ENCODE assay signal across 20 cellular contexts in the genomic region with DNA sequence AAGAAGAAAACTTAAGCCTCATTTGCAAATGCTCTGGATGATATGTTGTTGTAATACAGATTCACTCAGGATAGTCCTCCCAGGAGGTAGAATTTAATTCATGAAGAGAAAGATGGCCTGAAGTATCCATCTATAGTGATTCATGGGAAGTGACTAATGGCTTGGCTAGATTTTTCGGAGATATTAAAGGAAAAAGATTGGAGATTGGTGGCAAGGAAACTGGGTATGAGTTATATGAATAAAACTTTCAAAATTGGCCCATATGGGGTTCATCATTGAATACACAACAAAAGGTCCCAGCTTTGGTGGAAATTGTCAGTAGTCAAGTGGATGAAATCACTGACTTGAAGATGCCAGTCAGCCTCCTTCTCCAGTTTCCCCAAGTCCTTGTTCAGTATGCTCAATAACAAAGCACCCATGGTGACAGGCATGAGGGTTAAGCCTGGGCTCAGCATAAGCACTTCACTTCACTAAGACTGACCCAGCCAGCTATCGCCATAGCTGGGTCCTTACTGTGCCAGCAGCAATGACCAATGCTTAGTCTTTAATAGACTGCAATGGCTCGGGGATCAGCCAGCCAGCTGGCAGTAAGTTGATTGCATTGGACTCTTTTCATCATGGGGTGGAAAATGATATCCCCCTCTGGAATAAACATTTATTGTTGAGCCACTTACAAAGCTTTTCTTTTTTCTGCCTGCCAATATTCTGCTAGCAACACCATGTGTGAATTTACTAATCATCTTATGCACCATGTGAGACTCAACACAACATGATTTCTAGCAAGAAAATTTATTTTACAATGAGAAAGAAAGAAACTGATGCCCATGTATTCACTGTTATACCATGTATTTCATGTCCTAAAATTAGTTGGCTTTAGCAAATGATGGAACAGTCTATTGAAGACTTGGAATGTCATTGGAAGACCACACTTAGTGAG.
DNase-seq lines count a peak whose midpoint lies in the region; ATAC-seq, FAIRE-seq and TF ChIP-seq lines count a peak whose summit lies in the region.
"Had no signal": no experiment of that assay in that cellular context is flagged by ENCODE, and none has a peak within 500 bp of the region (broad histone marks: within the 10 kb centered on the region; RNA-seq: fewer than 3 reads in every experiment).

No MANE protein-coding gene starts in this region.

- H2BK5ac ChIP-seq in IMR-90 (ENCODE audit: low read depth, low read length, poor library complexity, severe bottlenecking) (no peak overlapping the region), neuronal stem cell (ENCODE audit: low read length) (no peak overlapping the region)

- intact Hi-C loops in IMR-90 (cut with micrococcal nuclease) = no loop called here

- H3K27ac Mint-ChIP-seq in astrocyte (ENCODE audit: unreplicated experiment) = no peak overlapping the region
- H3K27ac Mint-ChIP-seq: activated naive CD8-positive, alpha-beta T cell treated with anti-CD3 and anti-CD28 coated beads for 36 hours; T-helper 2 cell treated with Interferon-gamma antibody and Interleukin-4, amounts not matched to agents 5 μg/mL and 100 μg/mL, for 36 hours had no signal

- H3K9me1 ChIP-seq in IMR-90 (ENCODE audit: insufficient read depth, low read length) = peaks cover 3% of the 10 kb centered on the region; the same call in 1 of the 2 replicates

- no peak overlapping the region for H2BK20ac ChIP-seq in IMR-90 (ENCODE audit: low read depth, low read length)

- POLR2A ChIA-PET in BJ (lab: Charles Lee) (no interaction called here), IMR-90 (lab: Charles Lee; ENCODE audit: unreplicated experiment) (no interaction called here)

- CTCF ChIA-PET in BJ (lab: Yijun Ruan, JAX) = interaction anchor here (1.0 to 1.1 kb wide), 2 partner anchors 17 to 21 kb away, joined by 3 read pairs; no protein-coding TSS in a partner anchor
- CTCF ChIA-PET in IMR-90 (lab: Yijun Ruan, JAX) = interaction anchor here (0.6 kb wide), 1 partner anchor 9 kb away, joined by 3 read pairs; no protein-coding TSS in a partner anchor

- peak; percentile 24 for DNase-seq in BJ (ENCODE audit: low read depth)
- DNase-seq in IMR-90 = peak; percentile 19
- peak; percentile 38 for DNase-seq in astrocyte (ENCODE audit: low read depth)
- no peak for DNase-seq in neuronal stem cell (ENCODE audit: low spot score)
- DNase-seq in NCI-H187 (lab: John Stamatoyannopoulos, UW) = no peak
- DNase-seq in iPS-NIHi7 (ENCODE audit: extremely low spot score) = no peak
- DNase-seq: activated CD4-positive, alpha-beta T cell treated with anti-CD3 and anti-CD28 coated beads for 48 hours; activated naive CD8-positive, alpha-beta T cell treated with anti-CD3 and anti-CD28 coated beads for 36 hours; activated T-cell treated with anti-CD3 and anti-CD28 coated beads for 4 hours; DMS79; effector memory CD4-positive, alpha-beta T cell; left cardiac atrium; NCI-H1417; NCI-H82; testis had no signal

- H3K56ac ChIP-seq in IMR-90 (ENCODE audit: extremely low read depth, insufficient read depth, low read length) = no peak overlapping the region

- TF ChIP-seq POLR2A in IMR-90 (IDR thresholded peaks at IDR 0.05; ENCODE audit: low read depth, low read length) (no peak), GM18505 (IDR thresholded peaks at IDR 0.05; ENCODE audit: borderline replicate concordance, extremely low read depth, insufficient read depth, insufficient read length) (no peak)

- no peak overlapping the region for H3K4me2 ChIP-seq in IMR-90 (ENCODE audit: low read depth, low read length)
- H3K4me2 ChIP-seq in astrocyte (ENCODE audit: low read length) = peak overlapping the region; percentile 24
- no peak overlapping the region for H3K4me2 ChIP-seq in neuronal stem cell (ENCODE audit: insufficient read depth, low read length, poor library complexity, severe bottlenecking)

- H3K79me2 ChIP-seq in astrocyte (ENCODE audit: insufficient read depth, low read length) = no peaks in the 10 kb centered on the region

- no peaks in the 10 kb centered on the region for H3K36me3 Mint-ChIP-seq in astrocyte (ENCODE audit: low read depth, unreplicated experiment)

- H2AK9ac ChIP-seq in IMR-90 (replicated peaks; ENCODE audit: low read depth, low read length, poor library complexity) = no peak overlapping the region

- TF ChIP-seq RAD21 in IMR-90 (IDR thresholded peaks at IDR 0.05; ENCODE audit: low read length) = no peak

- H2BK15ac ChIP-seq in IMR-90 (ENCODE audit: low read depth, low read length) (no peak overlapping the region), neuronal stem cell (ENCODE audit: low read length) (no peak overlapping the region)

- H3K36me3 ChIP-seq in BJ (ENCODE audit: control insufficient read depth, insufficient read depth, low read length) (no peaks in the 10 kb centered on the region), IMR-90 (ENCODE audit: control insufficient read depth, insufficient read depth, low read length) (no peaks in the 10 kb centered on the region), astrocyte (ENCODE audit: insufficient read depth, low read length) (no peaks in the 10 kb centered on the region), neuronal stem cell (replicated peaks in 1 of 2; ENCODE audit: control insufficient read depth in 2 of 2, insufficient read depth in 2 of 2, low read length in 2 of 2) (no peaks in the 10 kb centered on the region)

- H3K9me3 ChIP-seq in IMR-90 (ENCODE audit: control insufficient read depth, insufficient read depth, low read length) = no peaks in the 10 kb centered on the region
- H3K9me3 ChIP-seq in astrocyte (ENCODE audit: insufficient read depth, low read depth, low read length) = no peaks in the 10 kb centered on the region
- no peaks in the 10 kb centered on the region for H3K9me3 ChIP-seq in neuronal stem cell (replicated peaks in 1 of 2; ENCODE audit: control insufficient read depth in 2 of 2, insufficient read depth in 1 of 2, low read depth in 1 of 2, low read length in 2 of 2)
- H3K9me3 ChIP-seq: testis had no signal

- H3K4ac ChIP-seq in IMR-90 (ENCODE audit: low read depth, low read length) (no peak overlapping the region), neuronal stem cell (ENCODE audit: low read length) (no peak overlapping the region)

- no peaks in the 10 kb centered on the region for H3K27me3 Mint-ChIP-seq in astrocyte (ENCODE audit: low read depth, unreplicated experiment)
- H3K27me3 Mint-ChIP-seq: activated naive CD8-positive, alpha-beta T cell treated with anti-CD3 and anti-CD28 coated beads for 36 hours had no signal

- H4K8ac ChIP-seq in IMR-90 (ENCODE audit: low read depth in 2 of 2, low read length in 2 of 2) (no peak overlapping the region), neuronal stem cell (ENCODE audit: low read depth, low read length) (no peak overlapping the region)

- peak; percentile 55 for FAIRE-seq in astrocyte (lab: Jason Lieb, UNC)
- FAIRE-seq: GM12891 had no signal

- peaks cover 12% of the 10 kb centered on the region for H3K9me3 Mint-ChIP-seq in astrocyte (ENCODE audit: unreplicated experiment)

- H3K18ac ChIP-seq in IMR-90 (ENCODE audit: low read depth, low read length) (no peak overlapping the region), neuronal stem cell (ENCODE audit: low read length) (peak overlapping the region; percentile 11)

- H2BK12ac ChIP-seq in neuronal stem cell (ENCODE audit: low read length) = no peak overlapping the region

- H3K14ac ChIP-seq in IMR-90 (replicated peaks; ENCODE audit: low read depth, low read length) (no peak overlapping the region), neuronal stem cell (ENCODE audit: low read length) (no peak overlapping the region)

- in situ Hi-C loops in IMR-90 (cut with MboI; ENCODE audit: low sequenced_read_pairs) = no loop called here

- H3K9ac ChIP-seq in IMR-90 (ENCODE audit: low read depth, low read length) (no peak overlapping the region), astrocyte (ENCODE audit: low read length) (no peak overlapping the region), neuronal stem cell (ENCODE audit: low read depth, low read length, poor library complexity) (no peak overlapping the region)

- H3K79me1 ChIP-seq in IMR-90 (ENCODE audit: low read depth in 1 of 2, low read length in 2 of 2) = no peaks in the 10 kb centered on the region
- H3K79me1 ChIP-seq in neuronal stem cell (ENCODE audit: low read depth, low read length) = no peaks in the 10 kb centered on the region

- H3K4me3 ChIP-seq in BJ (ENCODE audit: low read depth, low read length) (no peak overlapping the region), IMR-90 (ENCODE audit: insufficient read depth, low read depth, low read length) (no peak overlapping the region), astrocyte (ENCODE audit: insufficient read depth, low read depth, low read length) (no peak overlapping the region), neuronal stem cell (ENCODE audit: low read length in 2 of 2) (peak overlapping the region in 1 of 2 donors; percentile 50)
- H3K4me3 ChIP-seq: testis had no signal

- ATAC-seq in IMR-90 (ENCODE audit: low read depth) = no peak
- ATAC-seq in GM21360 (IDR thresholded peaks at IDR 0.05; ENCODE audit: unreplicated experiment) = no peak
- no peak for ATAC-seq in GM18505 (IDR thresholded peaks at IDR 0.05; ENCODE audit: unreplicated experiment)
- ATAC-seq: left cardiac atrium, Right ventricle myocardium inferior had no signal

- H3K4me1 ChIP-seq in IMR-90 (ENCODE audit: control insufficient read depth, insufficient read depth, low read length) = no peaks in the 10 kb centered on the region
- no peaks in the 10 kb centered on the region for H3K4me1 ChIP-seq in astrocyte (ENCODE audit: insufficient read depth, low read length)
- peaks cover 5 to 7% of the 10 kb centered on the region in 2 donors for H3K4me1 ChIP-seq in neuronal stem cell (ENCODE audit: control insufficient read depth in 2 of 2, insufficient read depth in 1 of 2, low read depth in 1 of 2, low read length in 2 of 2)
- H3K4me1 ChIP-seq: testis had no signal

- no peak overlapping the region for H4K91ac ChIP-seq in IMR-90 (ENCODE audit: insufficient read depth, low read depth, low read length)
- H4K91ac ChIP-seq in neuronal stem cell (ENCODE audit: low read depth, low read length, poor library complexity) = no peak overlapping the region

- no CpG with 5 or more reads among the region's 3 CpGs for WGBS in IMR-90 (ENCODE audit: extremely low coverage in 2 of 2, insufficient read length in 1 of 2), 2 experiments
- WGBS in neuronal stem cell (ENCODE audit: extremely low coverage in 2 of 2, insufficient read length in 2 of 2, insufficient replicate concordance in 1 of 2), 2 donors = 100% methylated on average over 1 of the region's 3 CpGs; no CpG with 5 or more reads in 1 of the 2 donors

- H2AFZ ChIP-seq in IMR-90 (replicated peaks; ENCODE audit: low read length, poor library complexity) (peak overlapping the region; percentile 72), astrocyte (ENCODE audit: low read depth, low read length) (no peak overlapping the region), neuronal stem cell (ENCODE audit: low read length) (no peak overlapping the region)

- no peaks in the 10 kb centered on the region for H3K4me1 Mint-ChIP-seq in astrocyte (ENCODE audit: low read depth, unreplicated experiment)
- H3K4me1 Mint-ChIP-seq: activated naive CD8-positive, alpha-beta T cell treated with anti-CD3 and anti-CD28 coated beads for 36 hours had no signal

- H2AK5ac ChIP-seq in IMR-90 (ENCODE audit: low read depth, low read length) (no peak overlapping the region), neuronal stem cell (ENCODE audit: low read depth, low read length) (no peak overlapping the region)

- dilution Hi-C loops in IMR-90 (cut with HindIII; ENCODE audit: low sequenced_read_pairs, unreplicated experiment) = no loop called here

- H3K27ac ChIP-seq in IMR-90 (ENCODE audit: insufficient read depth, low read length) (no peak overlapping the region), astrocyte (ENCODE audit: low read depth, low read length) (no peak overlapping the region), neuronal stem cell (replicated peaks; ENCODE audit: low read length) (no peak overlapping the region)
- H3K27ac ChIP-seq: testis had no signal

- no peak overlapping the region for H2BK120ac ChIP-seq in IMR-90 (ENCODE audit: low read depth, low read length)
- no peak overlapping the region for H2BK120ac ChIP-seq in neuronal stem cell (ENCODE audit: low read depth, low read length)

- H4K20me1 ChIP-seq in IMR-90 (ENCODE audit: insufficient read depth, low read length) (no peaks in the 10 kb centered on the region), astrocyte (ENCODE audit: insufficient read depth, low read length) (no peaks in the 10 kb centered on the region)

- TF ChIP-seq CTCF in BJ (IDR thresholded peaks at IDR 0.05; ENCODE audit: insufficient read depth, low read depth, low read length) = no peak
- TF ChIP-seq CTCF in IMR-90 (conservative IDR thresholded peaks at IDR 0.05; ENCODE audit: low read depth, low read length) = no peak
- TF ChIP-seq CTCF in astrocyte (IDR thresholded peaks at IDR 0.05; ENCODE audit: insufficient read depth, low read depth, low read length) = no peak

- H4K5ac ChIP-seq in IMR-90 (ENCODE audit: low read depth, low read length) = no peak overlapping the region

- H3K4me3 Mint-ChIP-seq in astrocyte (ENCODE audit: unreplicated experiment) = no peak overlapping the region
- H3K4me3 Mint-ChIP-seq: activated naive CD8-positive, alpha-beta T cell treated with anti-CD3 and anti-CD28 coated beads for 36 hours; T-helper 2 cell treated with Interferon-gamma antibody and Interleukin-4, amounts not matched to agents 5 μg/mL and 100 μg/mL, for 36 hours had no signal

- H3K27me3 ChIP-seq in BJ (ENCODE audit: control insufficient read depth, insufficient read depth, low read length) = no peaks in the 10 kb centered on the region
- no peaks in the 10 kb centered on the region; the same call in 1 of the 2 replicates for H3K27me3 ChIP-seq in IMR-90 (ENCODE audit: control insufficient read depth, insufficient read depth, low read length)
- no peaks in the 10 kb centered on the region for H3K27me3 ChIP-seq in astrocyte (ENCODE audit: insufficient read depth, low read length)
- H3K27me3 ChIP-seq in neuronal stem cell (ENCODE audit: control insufficient read depth in 3 of 3, insufficient read depth in 3 of 3, low read depth in 1 of 3, low read length in 3 of 3) = no peaks in the 10 kb centered on the region
- H3K27me3 ChIP-seq: testis had no signal

- H3K23ac ChIP-seq in IMR-90 (ENCODE audit: low read depth, low read length) = no peak overlapping the region
- no peak overlapping the region for H3K23ac ChIP-seq in neuronal stem cell (ENCODE audit: low read depth, low read length, poor library complexity)

- BruUV-seq in IMR-90 (replicated peaks; lab: Mats Ljungman, UMichigan) = no TSS peak

Comparison
In these comparisons a context has a peak if more than half of its experiments do, and no peak if none do; other contexts are left out.
1. DNase-seq: peak in BJ (single experiment), IMR-90 (single experiment) and astrocyte (single experiment); none in neuronal stem cell (single experiment), NCI-H187 (0 of 2) and iPS-NIHi7 (single experiment).